ENCODE assay signal across 16 cellular contexts in genomic region chr17:10790491-10791401, GRCh38. TPM values are rescaled to one million over a fixed set of nuclear protein-coding genes. Genes with fewer than 3 reads are reported as not detected.
DNase-seq lines count a peak whose midpoint lies in the region; ATAC-seq and TF ChIP-seq lines count a peak whose summit lies in the region.
"Had no signal": no experiment of that assay in that cellular context is flagged by ENCODE, and none has a peak within 500 bp of the region (broad histone marks: within the 10 kb centered on the region; RNA-seq: fewer than 3 reads in every experiment).

No MANE protein-coding gene starts in this region.

- H3K27ac ChIP-seq in foreskin keratinocyte (no peak overlapping the region), ovary (peak overlapping the region in 1 of 2 donors; percentile 42), endodermal cell (ENCODE audit: low read depth, low read length) (no peak overlapping the region)
- no peak overlapping the region for H3K27ac ChIP-seq in CD8-positive, alpha-beta memory T cell (ENCODE audit: low read depth, low read length)
- H3K27ac ChIP-seq: upper lobe of left lung had no signal

- no peaks in the 10 kb centered on the region for H3K27me3 ChIP-seq in Caco-2 (replicated peaks; ENCODE audit: control insufficient read depth, insufficient read depth, low read length)
- H3K27me3 ChIP-seq in foreskin keratinocyte: no peaks in the 10 kb centered on the region
- H3K27me3 ChIP-seq in ovary: no peaks in the 10 kb centered on the region
- no peaks in the 10 kb centered on the region for H3K27me3 ChIP-seq in CD8-positive, alpha-beta memory T cell (ENCODE audit: insufficient read depth, low read length, poor library complexity, severe bottlenecking)
- no peaks in the 10 kb centered on the region for H3K27me3 ChIP-seq in endodermal cell (ENCODE audit: control insufficient read depth, insufficient read depth, low read length, poor library complexity, severe bottlenecking)
- H3K27me3 ChIP-seq: upper lobe of left lung had no signal

- WGBS in ovary, 3 donors: 39 to 44% (median 44%) methylated on average over 9 of the region's 9 CpGs
- 83 to 89% methylated on average over 8 to 9 of the region's 9 CpGs for WGBS in endodermal cell (ENCODE audit: insufficient coverage in 1 of 2, insufficient read length in 1 of 2), 2 experiments

- H3K4me3 ChIP-seq in Caco-2 (ENCODE audit: low read depth, low read length) (no peak overlapping the region), ovary (no peak overlapping the region), endodermal cell (ENCODE audit: low read length) (no peak overlapping the region)
- H3K4me3 ChIP-seq in CD8-positive, alpha-beta memory T cell (ENCODE audit: low read length): no peak overlapping the region
- H3K4me3 ChIP-seq: upper lobe of left lung had no signal

- CTCF ChIA-PET in Caco-2 (lab: Charles Lee): interaction anchor here (0.7 kb wide), 1 partner anchor 54 kb away, joined by 3 read pairs; no protein-coding TSS in a partner anchor
- CTCF ChIA-PET in CD8-positive, alpha-beta memory T cell (lab: Charles Lee): interaction anchor here (1.9 kb wide), 1 partner anchor 23 kb away, joined by 5 read pairs; no protein-coding TSS in a partner anchor

- H3K36me3 ChIP-seq in Caco-2 (ENCODE audit: control insufficient read depth, insufficient read depth, low read length): no peaks in the 10 kb centered on the region
- no peaks in the 10 kb centered on the region for H3K36me3 ChIP-seq in ovary
- H3K36me3 ChIP-seq in CD8-positive, alpha-beta memory T cell (ENCODE audit: insufficient read depth, low read length): no peaks in the 10 kb centered on the region
- no peaks in the 10 kb centered on the region for H3K36me3 ChIP-seq in endodermal cell (ENCODE audit: control insufficient read depth, insufficient read depth, low read length)
- H3K36me3 ChIP-seq: upper lobe of left lung had no signal

- intact Hi-C loops in Caco-2 (cut with micrococcal nuclease; ENCODE audit: unreplicated experiment): no loop called here
- intact Hi-C loops in ovary (cut with DNase I): loop anchor here in 1 of 4 donors (5.0 kb wide), 1 partner anchor 37 kb away; no protein-coding TSS in a partner anchor

- H3K27me3 Mint-ChIP-seq in Caco-2 (ENCODE audit: insufficient read depth, unreplicated experiment) (no peaks in the 10 kb centered on the region), endodermal cell (ENCODE audit: insufficient read depth) (no peaks in the 10 kb centered on the region)
- H3K27me3 Mint-ChIP-seq in CD8-positive, alpha-beta memory T cell: peaks cover 11 to 32% of the 10 kb centered on the region in 2 donors

- no peaks in the 10 kb centered on the region for H3K9me3 Mint-ChIP-seq in Caco-2 (ENCODE audit: unreplicated experiment)
- peaks cover 0 to 3% (median 0%) of the 10 kb centered on the region in 5 donors for H3K9me3 Mint-ChIP-seq in CD8-positive, alpha-beta memory T cell
- H3K9me3 Mint-ChIP-seq in endodermal cell: no peaks in the 10 kb centered on the region

- H3K9me3 ChIP-seq in Caco-2 (no peaks in the 10 kb centered on the region), ovary (no peaks in the 10 kb centered on the region), endodermal cell (ENCODE audit: control insufficient read depth, low read length) (no peaks in the 10 kb centered on the region)
- no peaks in the 10 kb centered on the region for H3K9me3 ChIP-seq in CD8-positive, alpha-beta memory T cell (ENCODE audit: low read length)
- H3K9me3 ChIP-seq: upper lobe of left lung had no signal

- DNase-seq in Caco-2 (no peak), foreskin keratinocyte (peak; percentile 84 to 94), ovary (peak in 4 of 5 donors; percentile 41 to 49 (median 47)), Kasumi-1 (lab: John Stamatoyannopoulos, UW) (no peak), omental fat pad (ENCODE audit: low spot score) (no peak), endodermal cell (no peak)
- DNase-seq in CD8-positive, alpha-beta memory T cell: no peak
- DNase-seq: DMS79 treated with DMSO at 0.1 percent for 48 hours; foreskin melanocyte; NCI-H1436 treated with DMSO at 0.1 percent for 48 hours; NCI-H774; stimulated activated CD4-positive, alpha-beta T cell treated with anti-CD3 and anti-CD28 coated beads, Interleukin-15, amount 100 ng/mL, for 24 hours; upper lobe of left lung had no signal

- H3K27ac Mint-ChIP-seq in Caco-2 (ENCODE audit: unreplicated experiment) (no peak overlapping the region), endodermal cell (no peak overlapping the region)
- H3K27ac Mint-ChIP-seq in CD8-positive, alpha-beta memory T cell: peak overlapping the region in 1 of 8 donors; percentile 73
- H3K27ac Mint-ChIP-seq: activated naive CD8-positive, alpha-beta T cell had no signal

- no peak for TF ChIP-seq POLR2A in ovary (IDR thresholded peaks at IDR 0.05)

- H3K4me1 Mint-ChIP-seq in Caco-2 (ENCODE audit: low read depth, unreplicated experiment) (peaks cover 9% of the 10 kb centered on the region), endodermal cell (peaks cover 14% of the 10 kb centered on the region)
- H3K4me1 Mint-ChIP-seq in CD8-positive, alpha-beta memory T cell: no peaks in the 10 kb centered on the region

- H3K9ac ChIP-seq in endodermal cell (ENCODE audit: extremely low read depth, low read length, poor library complexity, severe bottlenecking): no peak overlapping the region

- no peak overlapping the region for H3K4me3 Mint-ChIP-seq in Caco-2 (ENCODE audit: unreplicated experiment)
- no peak overlapping the region for H3K4me3 Mint-ChIP-seq in CD8-positive, alpha-beta memory T cell
- H3K4me3 Mint-ChIP-seq in endodermal cell: no peak overlapping the region
- H3K4me3 Mint-ChIP-seq: activated naive CD8-positive, alpha-beta T cell had no signal

- no peaks in the 10 kb centered on the region for H3K4me1 ChIP-seq in Caco-2
- H3K4me1 ChIP-seq in foreskin keratinocyte: peaks cover 10% of the 10 kb centered on the region
- peaks cover 12% of the 10 kb centered on the region for H3K4me1 ChIP-seq in ovary (ENCODE audit: insufficient read depth)
- H3K4me1 ChIP-seq in CD8-positive, alpha-beta memory T cell (ENCODE audit: insufficient read depth, low read length): no peaks in the 10 kb centered on the region
- H3K4me1 ChIP-seq in endodermal cell (ENCODE audit: control insufficient read depth, insufficient read depth, low read length): peaks cover 4% of the 10 kb centered on the region

- H3K36me3 Mint-ChIP-seq in Caco-2 (ENCODE audit: insufficient read depth, unreplicated experiment) (no peaks in the 10 kb centered on the region), endodermal cell (ENCODE audit: low read depth) (no peaks in the 10 kb centered on the region)
- H3K36me3 Mint-ChIP-seq in CD8-positive, alpha-beta memory T cell: no peaks in the 10 kb centered on the region
- H3K36me3 Mint-ChIP-seq: activated naive CD8-positive, alpha-beta T cell had no signal

- POLR2A ChIA-PET in Caco-2 (lab: Charles Lee): interaction anchor here (0.5 kb wide), 1 partner anchor 328 kb away, joined by 3 read pairs; no protein-coding TSS in a partner anchor
- POLR2A ChIA-PET in CD8-positive, alpha-beta memory T cell (lab: Charles Lee): no interaction called here

- TF ChIP-seq EP300 in ovary (IDR thresholded peaks at IDR 0.05): no peak

- ATAC-seq in foreskin keratinocyte: peak; percentile 78
- ATAC-seq in omental fat pad (ENCODE audit: low FRiP score): no peak

- TF ChIP-seq CTCF in Caco-2 (IDR thresholded peaks at IDR 0.05; ENCODE audit: insufficient read depth in 1 of 2, low read depth in 1 of 2, low read length in 1 of 2, severe bottlenecking in 1 of 2, unreplicated experiment in 1 of 2): no peak
- no peak for TF ChIP-seq CTCF in foreskin keratinocyte (conservative IDR thresholded peaks at IDR 0.05)
- no peak for TF ChIP-seq CTCF in ovary (IDR thresholded peaks at IDR 0.05)
- TF ChIP-seq CTCF in omental fat pad (IDR thresholded peaks at IDR 0.05): no peak
- no peak for TF ChIP-seq CTCF in endodermal cell (conservative IDR thresholded peaks at IDR 0.05)

- BruUV-seq in Caco-2 (replicated peaks; lab: Mats Ljungman, UMichigan): TSS peak; percentile 66

TF ChIP-seq in PFSK-1, 5 proteins besides CTCF, POLR2A, EP300 and RAD21 (continues in another document):
- TF ChIP-seq TAF1 (IDR thresholded peaks at IDR 0.05; ENCODE audit: borderline replicate concordance, insufficient read depth, low read length) (no peak), FOXP2 (optimal IDR thresholded peaks at IDR 0.05; ENCODE audit: borderline replicate concordance, extremely low read depth, extremely low read length, insufficient read depth) (no peak)

RNA-seq across cellular contexts. Expression of gene TMEM238L, which starts 13.2 kb away (rescaled TPM):
- total RNA-seq in Caco-2 (2022) (not detected in 2 replicates), foreskin keratinocyte (not detected in 2 replicates), ovary (not detected), omental fat pad (not detected), endodermal cell (not detected)
- not detected for polyA plus RNA-seq in PFSK-1 (2012; ENCODE audit: insufficient read length, low read depth)
- polyA plus RNA-seq in foreskin keratinocyte (not detected in 2 replicates), ovary (not detected)
- total RNA-seq in CD8-positive, alpha-beta memory T cell: not detected
- polyA plus RNA-seq in CD8-positive, alpha-beta memory T cell: not detected
- not detected for polyA plus RNA-seq in endodermal cell (2013, experiment 1 of 2)
- not detected for polyA plus RNA-seq in endodermal cell (2013, experiment 2 of 2)
- total RNA-seq: upper lobe of left lung had no signal
- polyA plus RNA-seq: AG04450 had no signal

RNA-seq across cellular contexts. Expression of gene PIRT, which starts 47.1 kb away (rescaled TPM):
- total RNA-seq in Caco-2 (2022) (not detected in 2 replicates), foreskin keratinocyte (not detected in 2 replicates), ovary (not detected), omental fat pad (under 1 TPM in 1 of 4 donors, not detected in 3; 0.09 TPM), endodermal cell (not detected)
- polyA plus RNA-seq in PFSK-1 (2012; ENCODE audit: insufficient read length, low read depth): not detected
- polyA plus RNA-seq in foreskin keratinocyte (not detected in 2 replicates), ovary (not detected)
- not detected for total RNA-seq in CD8-positive, alpha-beta memory T cell
- polyA plus RNA-seq in CD8-positive, alpha-beta memory T cell: not detected
- polyA plus RNA-seq in endodermal cell (2013, experiment 1 of 2): not detected
- polyA plus RNA-seq in endodermal cell (2013, experiment 2 of 2): 0.08 TPM
- total RNA-seq: upper lobe of left lung had no signal
- polyA plus RNA-seq: AG04450 had no signal

Comparison
In these comparisons a context has a peak if more than half of its experiments do, and no peak if none do; other contexts are left out.
1. DNase-seq: peak in foreskin keratinocyte (2 of 2) and ovary (4 of 5); none in Caco-2 (0 of 2), Kasumi-1 (0 of 2), omental fat pad (single experiment), CD8-positive, alpha-beta memory T cell (0 of 5) and endodermal cell (single experiment).